ENCODE assay signal across 16 cellular contexts in the genomic region with DNA sequence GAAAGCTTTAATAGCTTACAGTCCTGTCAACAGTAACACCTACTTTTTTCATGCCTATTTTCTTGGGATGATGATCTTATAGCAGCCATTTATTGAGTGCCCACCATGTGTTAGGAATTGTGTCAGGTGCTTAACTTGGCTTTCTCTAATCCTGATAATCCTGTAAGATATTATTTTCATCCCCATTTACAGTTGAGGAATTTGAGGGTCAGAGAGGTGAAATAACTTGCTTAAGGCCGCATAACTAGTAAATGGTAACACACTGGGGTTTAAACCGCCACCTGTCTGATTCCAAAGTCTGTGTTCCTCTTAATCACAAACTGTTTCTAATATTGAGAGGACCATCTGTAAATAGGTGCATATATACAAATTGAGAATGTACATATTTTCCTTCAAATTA.
"Had no signal": no experiment of that assay in that cellular context is flagged by ENCODE, and none has a peak within 500 bp of the region (broad histone marks: within the 10 kb centered on the region; RNA-seq: fewer than 3 reads in every experiment).

No MANE protein-coding gene starts in this region.

- H3K27ac ChIP-seq: adrenal gland, coronary artery, upper lobe of left lung, WERI-Rb-1 had no signal

- ATAC-seq: heart left ventricle, left lobe of liver had no signal

- H3K36me3 ChIP-seq: adrenal gland, heart left ventricle, upper lobe of left lung, WERI-Rb-1 had no signal

- DNase-seq: activated CD4-positive, alpha-beta T cell treated with anti-CD3 and anti-CD28 coated beads for 48 hours; activated naive CD4-positive, alpha-beta T cell treated with anti-CD3 and anti-CD28 coated beads for 36 hours; adrenal gland; caudate nucleus; effector CD8-positive, alpha-beta T cell; heart left ventricle; islet precursor cell; mammary epithelial cell; nephron progenitor cell; stimulated activated CD4-positive, alpha-beta T cell treated with anti-CD3 and anti-CD28 coated beads, Interleukin-4, amount 100 ng/mL, for 1 hour; stimulated activated CD8-positive, alpha-beta memory T cell treated with anti-CD3 and anti-CD28 coated beads, Interleukin-4, amount 100 ng/mL, for 48 hours; T1000; upper lobe of left lung; WERI-Rb-1 had no signal

- H3K4me3 ChIP-seq: adrenal gland, coronary artery, heart left ventricle, upper lobe of left lung had no signal

- H3K9me3 ChIP-seq: adrenal gland, upper lobe of left lung had no signal

- H3K27me3 ChIP-seq: adrenal gland, heart left ventricle, upper lobe of left lung had no signal
